Comparison of ENCODE assay signal across 19 cellular contexts in the genomic region with DNA sequence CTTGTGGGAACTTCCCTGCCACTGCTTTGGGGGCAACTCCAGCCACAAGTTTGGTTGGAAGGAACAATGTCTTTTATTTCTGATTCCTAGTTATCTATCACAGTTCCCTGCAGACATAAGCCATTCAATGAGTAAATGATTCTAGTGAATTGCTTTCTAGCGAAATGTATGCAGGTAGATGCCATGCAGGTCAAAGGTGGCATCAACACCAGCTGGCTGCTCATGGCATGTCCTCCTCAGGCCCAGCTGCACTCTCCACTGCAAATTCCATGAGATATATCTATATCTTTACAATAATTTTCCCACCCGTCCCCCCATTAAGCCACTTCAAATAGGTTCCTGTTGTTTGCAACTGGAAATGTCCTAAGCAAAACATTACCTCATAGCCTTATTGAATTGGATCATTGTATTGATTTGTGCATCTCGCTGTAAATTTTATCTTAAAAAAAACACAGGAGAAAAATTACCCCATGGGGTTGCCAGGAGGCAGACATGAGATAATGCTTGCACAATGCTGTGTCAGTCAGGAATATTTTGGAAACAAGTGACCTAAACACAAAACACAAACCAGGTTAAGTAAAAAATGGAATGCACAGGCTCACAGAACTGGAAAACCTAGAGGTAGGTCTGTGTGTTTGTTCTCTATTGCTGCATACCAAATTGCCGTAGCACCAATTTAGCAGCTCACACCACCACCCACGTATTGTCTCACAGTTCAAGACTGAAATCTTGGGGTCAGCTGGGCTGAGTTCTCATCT. TPM values are rescaled to one million over a fixed set of nuclear protein-coding genes. Genes with fewer than 3 reads are reported as not detected.
DNase-seq lines count a peak whose midpoint lies in the region; ATAC-seq, FAIRE-seq and TF ChIP-seq lines count a peak whose summit lies in the region.
"Had no signal": no experiment of that assay in that cellular context is flagged by ENCODE, and none has a peak within 500 bp of the region (broad histone marks: within the 10 kb centered on the region; RNA-seq: fewer than 3 reads in every experiment).

No MANE protein-coding gene starts in this region.

- H3K9me3 Mint-ChIP-seq in stimulated activated effector memory CD8-positive, alpha-beta T cell treated with anti-CD3 and anti-CD28 coated beads, Interleukin-12 subunit alpha, Interleukin-12 subunit beta, amount 100 ng/mL, for 72 hours = no peaks in the 10 kb centered on the region

- intact Hi-C loops in right lobe of liver (cut with DNase I) (no loop called here), HepG2 (cut with micrococcal nuclease; ENCODE audit: unreplicated experiment) (no loop called here), pancreas (cut with DNase I) (no loop called here)

- no peak overlapping the region for H4K8ac ChIP-seq in H1 (ENCODE audit: extremely low read depth, insufficient read depth, low read length)

- H3K36me3 ChIP-seq in right lobe of liver (no peaks in the 10 kb centered on the region), HepG2 (replicated peaks in 1 of 2; ENCODE audit: control insufficient read depth in 1 of 2, insufficient read depth in 2 of 2, low read length in 2 of 2) (no peaks in the 10 kb centered on the region), H1 (ENCODE audit: control insufficient read depth in 2 of 4, insufficient read depth in 4 of 4, low read length in 3 of 4) (no peaks in the 10 kb centered on the region), pancreas (no peaks in the 10 kb centered on the region), hepatocyte (replicated peaks; ENCODE audit: insufficient read depth, low read depth) (no peaks in the 10 kb centered on the region)
- H3K36me3 ChIP-seq: heart left ventricle had no signal

- H3K18ac ChIP-seq in H1 (ENCODE audit: extremely low read depth, low read length) = no peak overlapping the region

- no peak for FAIRE-seq in HepG2 (lab: Jason Lieb, UNC)
- FAIRE-seq in H1 (lab: Jason Lieb, UNC) = no peak
- FAIRE-seq in pancreas (lab: Jason Lieb, UNC) = no peak
- FAIRE-seq: kidney had no signal

- no peak overlapping the region for H4K91ac ChIP-seq in H1 (replicated peaks; ENCODE audit: insufficient read length, low read length)

- POLR2A ChIA-PET in HepG2 (lab: Yijun Ruan, JAX) (no interaction called here), H1 (lab: Charles Lee; ENCODE audit: partially characterized antibody) (no interaction called here)

- no peak for TF ChIP-seq EP300 in HepG2 (IDR thresholded peaks at IDR 0.05; ENCODE audit: low read depth in 2 of 2, low read length in 2 of 2)
- no peak for TF ChIP-seq EP300 in HepG2 (CRISPR knock-in tag; IDR thresholded peaks at IDR 0.05; ENCODE audit: borderline replicate concordance)
- TF ChIP-seq EP300 in H1 (IDR thresholded peaks at IDR 0.05; ENCODE audit: borderline replicate concordance in 1 of 2, low read depth in 2 of 2, low read length in 2 of 2) = no peak

- TF ChIP-seq CTCF in right lobe of liver (IDR thresholded peaks at IDR 0.05) (no peak), HepG2 (CRISPR knock-in tag; IDR thresholded peaks at IDR 0.05) (no peak), H1 (IDR thresholded peaks at IDR 0.05; ENCODE audit: control extremely low read depth in 1 of 3, insufficient read depth in 1 of 3, low read depth in 1 of 3, low read length in 3 of 3) (no peak), pancreas (IDR thresholded peaks at IDR 0.05) (no peak), hepatocyte (IDR thresholded peaks at IDR 0.05; ENCODE audit: poor library complexity) (no peak)

- H3K14ac ChIP-seq in H1 (ENCODE audit: insufficient read length) = no peak overlapping the region

- H2AK5ac ChIP-seq in H1 (ENCODE audit: low read depth, low read length) = no peak overlapping the region

- no peak overlapping the region for H2BK15ac ChIP-seq in H1 (ENCODE audit: low read length)

- TF ChIP-seq POLR2A in right lobe of liver (IDR thresholded peaks at IDR 0.05) (no peak), HepG2 (IDR thresholded peaks at IDR 0.05; ENCODE audit: insufficient read depth in 1 of 2, low read depth in 2 of 2, low read length in 2 of 2) (no peak), H1 (IDR thresholded peaks at IDR 0.05; ENCODE audit: control extremely low read depth in 1 of 2, low read depth in 2 of 2, low read length in 2 of 2) (no peak)

- H3K56ac ChIP-seq in H1 (replicated peaks; ENCODE audit: insufficient read length, low read depth, low read length) = no peak overlapping the region

- no peak overlapping the region for H3K4me3 Mint-ChIP-seq in stimulated activated effector memory CD8-positive, alpha-beta T cell treated with anti-CD3 and anti-CD28 coated beads, Interleukin-12 subunit alpha, Interleukin-12 subunit beta, amount 100 ng/mL, for 72 hours
- H3K4me3 Mint-ChIP-seq: T-helper 1 cell treated with Interleukin-12 subunit alpha and Interleukin-12 subunit beta and Interleukin-4 antibody, amounts not matched to agents 30 μg/mL and 1 μg/mL, for 36 hours had no signal

- no peaks in the 10 kb centered on the region for H3K9me2 ChIP-seq in hepatocyte (replicated peaks; ENCODE audit: insufficient read depth)

- no peaks in the 10 kb centered on the region for H3K27me3 ChIP-seq in right lobe of liver
- H3K27me3 ChIP-seq in HepG2 (ENCODE audit: control insufficient read depth in 1 of 2, insufficient read depth in 2 of 2, low read length in 2 of 2) = no peaks in the 10 kb centered on the region
- no peaks in the 10 kb centered on the region; a peak in 1 of 7 replicates for H3K27me3 ChIP-seq in H1 (replicated peaks in 1 of 4; ENCODE audit: control insufficient read depth in 3 of 4, extremely low read depth in 1 of 4, insufficient read depth in 3 of 4, low read length in 3 of 4)
- no peaks in the 10 kb centered on the region for H3K27me3 ChIP-seq in pancreas
- no peaks in the 10 kb centered on the region for H3K27me3 ChIP-seq in hepatocyte
- H3K27me3 ChIP-seq: heart left ventricle had no signal

- CTCF ChIA-PET in HepG2 (lab: Yijun Ruan, JAX; ENCODE audit: low intra/inter-chr PET ratio, low total read pairs) = no interaction called here
- CTCF ChIA-PET in H1 (lab: Charles Lee; ENCODE audit: partially characterized antibody) = interaction anchor here (0.7 kb wide), 1 partner anchor 44 kb away, joined by 5 read pairs; no protein-coding TSS in a partner anchor

- no peak overlapping the region for H3K27ac Mint-ChIP-seq in stimulated activated effector memory CD8-positive, alpha-beta T cell treated with anti-CD3 and anti-CD28 coated beads, Interleukin-12 subunit alpha, Interleukin-12 subunit beta, amount 100 ng/mL, for 72 hours
- H3K27ac Mint-ChIP-seq: T-helper 1 cell treated with Interleukin-12 subunit alpha and Interleukin-12 subunit beta and Interleukin-4 antibody, amounts not matched to agents 30 μg/mL and 1 μg/mL, for 36 hours had no signal

- BruUV-seq in HepG2 (replicated peaks; lab: Mats Ljungman, UMichigan) = no TSS peak

- ATAC-seq in right lobe of liver = peak in 3 of 4 donors; percentile 14 to 36 (median 29)
- no peak for ATAC-seq in HepG2
- peak; percentile 18 to 30 (median 24) for ATAC-seq in pancreas
- no peak for ATAC-seq in HG03095 (IDR thresholded peaks at IDR 0.05; ENCODE audit: unreplicated experiment)
- ATAC-seq in stimulated activated effector memory CD8-positive, alpha-beta T cell treated with anti-CD3 and anti-CD28 coated beads, Interleukin-12 subunit alpha, Interleukin-12 subunit beta, amount 100 ng/mL, for 72 hours = no peak

- TF ChIP-seq RAD21 in HepG2 (CRISPR knock-in tag; IDR thresholded peaks at IDR 0.05) = no peak
- no peak for TF ChIP-seq RAD21 in H1 (IDR thresholded peaks at IDR 0.05 in 1 of 2, conservative IDR thresholded peaks at IDR 0.05 in 1 of 2; ENCODE audit: low read depth in 2 of 2, low read length in 2 of 2)

- H4K5ac ChIP-seq in H1 (ENCODE audit: insufficient read length, low read depth, low read length) = no peak overlapping the region

- H3K4me1 Mint-ChIP-seq in stimulated activated effector memory CD8-positive, alpha-beta T cell treated with anti-CD3 and anti-CD28 coated beads, Interleukin-12 subunit alpha, Interleukin-12 subunit beta, amount 100 ng/mL, for 72 hours = peaks cover 8% of the 10 kb centered on the region

- DNase-seq in right lobe of liver (no peak), HepG2 (ENCODE audit: low spot score) (no peak), H1 (ENCODE audit: low read depth in 1 of 2, low spot score in 2 of 2) (no peak), pancreas (no peak), hepatocyte (ENCODE audit: low spot score) (no peak), NCI-H82 treated with DMSO at 0.1 percent for 48 hours (lab: John Stamatoyannopoulos, UW; ENCODE audit: unreplicated experiment) (no peak)
- DNase-seq in stimulated activated effector memory CD8-positive, alpha-beta T cell treated with anti-CD3 and anti-CD28 coated beads, Interleukin-12 subunit alpha, Interleukin-12 subunit beta, amount 100 ng/mL, for 72 hours (ENCODE audit: low spot score in 2 of 2) = no peak
- DNase-seq: activated CD4-positive, CD25-positive, alpha-beta regulatory T cell; activated effector memory CD4-positive, alpha-beta T cell treated with Interleukin-2 at 50 U/mL for 16 hours; amygdala; NCI-H1436 treated with DMSO at 0.1 percent for 48 hours; NCI-H2227 treated with DMSO at 0.1 percent for 48 hours; SHP77 treated with DMSO at 0.1 percent for 48 hours had no signal

- H3K4me3 ChIP-seq in right lobe of liver = no peak overlapping the region
- no peak overlapping the region for H3K4me3 ChIP-seq in HepG2 (replicated peaks in 1 of 3; ENCODE audit: insufficient read depth in 1 of 3, low read depth in 2 of 3, low read length in 3 of 3)
- H3K4me3 ChIP-seq in H1 (ENCODE audit: extremely low read depth in 1 of 4, insufficient read depth in 2 of 4, low read depth in 3 of 4, low read length in 4 of 4) = no peak overlapping the region
- no peak overlapping the region for H3K4me3 ChIP-seq in pancreas
- H3K4me3 ChIP-seq in hepatocyte = no peak overlapping the region
- H3K4me3 ChIP-seq: heart left ventricle, smooth muscle cell had no signal

- no peak overlapping the region for H3K9ac ChIP-seq in HepG2 (ENCODE audit: insufficient read depth, low read depth, low read length)
- H3K9ac ChIP-seq in H1 (replicated peaks in 1 of 4; ENCODE audit: extremely low read depth in 1 of 4, low read depth in 3 of 4, low read length in 3 of 4) = no peak overlapping the region

- H3K4me2 ChIP-seq in HepG2 (ENCODE audit: low read depth, low read length) (no peak overlapping the region), H1 (ENCODE audit: insufficient read depth in 1 of 2, low read depth in 2 of 2, low read length in 2 of 2) (no peak overlapping the region), hepatocyte (no peak overlapping the region)
- H3K4me2 ChIP-seq: smooth muscle cell had no signal

- H3K23ac ChIP-seq in H1 (ENCODE audit: insufficient read length) = no peak overlapping the region

- no peak overlapping the region for H3K4ac ChIP-seq in H1 (replicated peaks; ENCODE audit: insufficient read length, low read depth, low read length)

- H3K27ac ChIP-seq in right lobe of liver = peak overlapping the region in 2 of 3 donors; percentile 59 to 70
- H3K27ac ChIP-seq in HepG2 (ENCODE audit: extremely low read length, insufficient read depth, low read length) = no peak overlapping the region
- no peak overlapping the region for H3K27ac ChIP-seq in H1 (ENCODE audit: low read depth, low read length)
- H3K27ac ChIP-seq in pancreas = peak overlapping the region in 3 of 4 donors; percentile 29 to 57 (median 50)
- no peak overlapping the region for H3K27ac ChIP-seq in hepatocyte
- H3K27ac ChIP-seq: epithelial cell of prostate had no signal

- H2BK120ac ChIP-seq in H1 (replicated peaks; ENCODE audit: low read depth, low read length) = no peak overlapping the region

- peaks cover 0 to 3% (median 0%) of the 10 kb centered on the region in 4 donors for H3K9me3 ChIP-seq in right lobe of liver
- H3K9me3 ChIP-seq in HepG2 (ENCODE audit: low read length) = no peaks in the 10 kb centered on the region
- no peaks in the 10 kb centered on the region; a peak in 1 of 4 replicates for H3K9me3 ChIP-seq in H1 (ENCODE audit: insufficient read depth in 2 of 2, low read depth in 1 of 2, low read length in 1 of 2)
- no peaks in the 10 kb centered on the region for H3K9me3 ChIP-seq in pancreas
- no peaks in the 10 kb centered on the region for H3K9me3 ChIP-seq in hepatocyte (ENCODE audit: low read depth)

- no peak overlapping the region for H2BK5ac ChIP-seq in H1 (ENCODE audit: low read depth, low read length)

- H2BK12ac ChIP-seq in H1 (ENCODE audit: low read depth, low read length) = no peak overlapping the region

- no peaks in the 10 kb centered on the region for H3K79me1 ChIP-seq in H1 (ENCODE audit: low read depth, low read length)

- no peaks in the 10 kb centered on the region for H4K20me1 ChIP-seq in HepG2 (ENCODE audit: insufficient read depth, low read length)
- no peaks in the 10 kb centered on the region for H4K20me1 ChIP-seq in H1 (replicated peaks in 1 of 2; ENCODE audit: control insufficient read depth in 1 of 2, insufficient read depth in 2 of 2, low read length in 2 of 2)
- no peaks in the 10 kb centered on the region for H4K20me1 ChIP-seq in hepatocyte (ENCODE audit: insufficient read depth, poor library complexity, severe bottlenecking)

- H2BK20ac ChIP-seq in H1 (ENCODE audit: low read length) = no peak overlapping the region

- no peaks in the 10 kb centered on the region for H3K23me2 ChIP-seq in H1 (ENCODE audit: low read depth, low read length)

- WGBS in right lobe of liver (ENCODE audit: insufficient coverage, low coverage, low lambda C conversion rate, missing lambda C conversion rate) = 33% methylated on average over 5 of the region's 5 CpGs
- 36% methylated on average over 5 of the region's 5 CpGs for WGBS in HepG2 (ENCODE audit: low lambda C conversion rate)
- 83% methylated on average over 5 of the region's 5 CpGs; no CpG with 5 or more reads in 1 of the 2 experiments for WGBS in H1 (ENCODE audit: extremely low coverage in 1 of 2, insufficient coverage in 1 of 2, insufficient read length in 1 of 2, insufficient replicate concordance in 2 of 2, low coverage in 1 of 2, low lambda C conversion rate in 2 of 2, missing lambda C conversion rate in 1 of 2), 2 experiments
- WGBS in pancreas, 2 donors = 59 to 66% methylated on average over 5 of the region's 5 CpGs
- 93% methylated on average over 5 of the region's 5 CpGs for WGBS in hepatocyte (ENCODE audit: low lambda C conversion rate, missing lambda C conversion rate)

- H3K36me3 Mint-ChIP-seq in stimulated activated effector memory CD8-positive, alpha-beta T cell treated with anti-CD3 and anti-CD28 coated beads, Interleukin-12 subunit alpha, Interleukin-12 subunit beta, amount 100 ng/mL, for 72 hours = no peaks in the 10 kb centered on the region

- in situ Hi-C loops in HepG2 (cut with HindIII; ENCODE audit: extremely low pct_ligation_motif_present, low pct_unique_long_range_greater_than_20kb) = no loop called here

- H3K4me1 ChIP-seq in right lobe of liver (peaks cover 0 to 26% (median 4%) of the 10 kb centered on the region in 4 donors), HepG2 (ENCODE audit: insufficient read depth, low read length) (peaks cover 13% of the 10 kb centered on the region), H1 (replicated peaks in 1 of 4; ENCODE audit: control insufficient read depth in 3 of 4, insufficient read depth in 4 of 4, low read length in 3 of 4) (no peaks in the 10 kb centered on the region), pancreas (peaks cover 0 to 20% (median 0%) of the 10 kb centered on the region in 3 donors), hepatocyte (ENCODE audit: insufficient read depth) (peaks cover 7% of the 10 kb centered on the region)

- H3K79me2 ChIP-seq in HepG2 (ENCODE audit: insufficient read depth, low read length) = no peaks in the 10 kb centered on the region
- H3K79me2 ChIP-seq in H1 (ENCODE audit: control insufficient read depth in 1 of 2, insufficient read depth in 2 of 2, low read length in 2 of 2) = no peaks in the 10 kb centered on the region
- H3K79me2 ChIP-seq in hepatocyte = no peaks in the 10 kb centered on the region

- H2AFZ ChIP-seq in HepG2 (ENCODE audit: low read length) (no peak overlapping the region), H1 (ENCODE audit: low read length) (peak overlapping the region; percentile 6; the same call in 1 of the 2 replicates), hepatocyte (no peak overlapping the region)

RNA-seq across cellular contexts. Expression of a gene that starts 32.8 kb away (rescaled TPM):
- 100 to 1,000 TPM in 2 of 6 experiments, 10 to 100 TPM in 4; 40.3 to 153 (median 74.5) TPM for total RNA-seq in right lobe of liver
- total RNA-seq in HepG2 (2016; rRNA removed; fragmentation: Illumina TruSeq; extraction: Trizol) = 190 and 310 TPM in 2 replicates
- total RNA-seq in HepG2 (2016; cell fraction: cytosol; rRNA removed; fragmentation: Illumina TruSeq; extraction: Trizol; ENCODE audit: low read depth) = 19.9 and 20.1 TPM in 2 replicates
- 196 and 299 TPM in 2 replicates for total RNA-seq in HepG2 (2016; cell fraction: insoluble cytoplasmic fraction; rRNA removed; fragmentation: Illumina TruSeq; extraction: Trizol)
- 56.9 and 67.1 TPM in 2 replicates for total RNA-seq in HepG2 (2016; cell fraction: membrane; rRNA removed; fragmentation: Illumina TruSeq; extraction: Trizol)
- total RNA-seq in HepG2 (2016; cell fraction: nucleus; rRNA removed; fragmentation: Illumina TruSeq; extraction: Trizol) = 136 and 137 TPM in 2 replicates
- 54.0 and 56.7 TPM in 2 replicates for polyA plus RNA-seq in HepG2 (2011; rRNA removed)
- 49.7 and 55.5 TPM in 2 replicates for polyA plus RNA-seq in HepG2 (2011; cell fraction: cytosol; rRNA removed)
- 34.5 and 36.8 TPM in 2 replicates for polyA plus RNA-seq in HepG2 (2011; cell fraction: nucleus; rRNA removed)
- polyA plus RNA-seq in HepG2 (2012) = 71.7 and 123 TPM in 2 replicates
- polyA plus RNA-seq in HepG2 (2016; cell fraction: cytosol; fragmentation: Illumina TruSeq; extraction: Trizol; ENCODE audit: low read depth) = 5.1 and 5.7 TPM in 2 replicates
- polyA plus RNA-seq in HepG2 (2016; cell fraction: insoluble cytoplasmic fraction; fragmentation: Illumina TruSeq; extraction: Trizol; ENCODE audit: low read depth) = 169 and 189 TPM in 2 replicates
- 20.5 and 20.8 TPM in 2 replicates for polyA plus RNA-seq in HepG2 (2016; cell fraction: membrane; fragmentation: Illumina TruSeq; extraction: Trizol; ENCODE audit: low read depth)
- polyA plus RNA-seq in HepG2 (2016; cell fraction: nucleus; fragmentation: Illumina TruSeq; extraction: Trizol; ENCODE audit: insufficient read depth, low read depth) = 62.2 and 73.4 TPM in 2 replicates
- polyA minus RNA-seq in HepG2 (2011; rRNA and poly(A)+ RNA removed; ENCODE audit: low replicate concordance) = 180 and 1,112 TPM in 2 replicates
- polyA minus RNA-seq in HepG2 (2011; cell fraction: cytosol; rRNA and poly(A)+ RNA removed) = 31.5 and 40.6 TPM in 2 replicates
- 141 and 142 TPM in 2 replicates for polyA minus RNA-seq in HepG2 (2011; cell fraction: nucleus; rRNA and poly(A)+ RNA removed)
- 120 and 127 TPM in 2 replicates for total RNA-seq in H1 (2021; fragmentation: NEBNext Ultra II Directional; extraction: Animal tissue kit (Norgen Biotek cat#: 25700))
- 56.8 and 70.6 TPM in 2 replicates for polyA plus RNA-seq in H1 (2011; rRNA removed)
- polyA plus RNA-seq in H1 (2011; cell fraction: cytosol; rRNA removed) = 89.5 TPM
- polyA plus RNA-seq in H1 (2011; cell fraction: nucleus; rRNA removed) = 112 TPM
- polyA plus RNA-seq in H1 (2012, experiment 1 of 2) = 82.0 to 110 TPM (median 92.9 TPM) in 4 replicates
- polyA plus RNA-seq in H1 (2012, experiment 2 of 2) = 9.3 TPM
- polyA plus RNA-seq in H1 (2013, experiment 1 of 2) = 62.9 TPM
- 66.1 TPM for polyA plus RNA-seq in H1 (2013, experiment 2 of 2)
- 256 and 340 TPM in 2 replicates for polyA minus RNA-seq in H1 (2011; rRNA and poly(A)+ RNA removed)
- 47.9 TPM for polyA minus RNA-seq in H1 (2011; cell fraction: cytosol; rRNA and poly(A)+ RNA removed)
- 122 TPM for polyA minus RNA-seq in H1 (2011; cell fraction: nucleus; rRNA and poly(A)+ RNA removed)
- 10 to 100 TPM; 10.3 to 29.1 (median 17.2) TPM for total RNA-seq in pancreas
- polyA plus RNA-seq in pancreas = 10 to 100 TPM in 1 of 2 donors, 1 to 10 TPM in 1; 8.1 to 14.8 TPM
- total RNA-seq in hepatocyte = 103 and 113 TPM in 2 replicates
- 40.4 and 49.8 TPM in 2 replicates for polyA plus RNA-seq in hepatocyte

RNA-seq across cellular contexts. Expression of a gene that starts 44.8 kb away (rescaled TPM):
- total RNA-seq in right lobe of liver (10 to 100 TPM; 10.1 to 12.9 (median 12.2) TPM), HepG2 (2016; rRNA removed; fragmentation: Illumina TruSeq; extraction: Trizol) (36.6 and 48.7 TPM in 2 replicates), pancreas (10 to 100 TPM in 3 of 6 donors, 1 to 10 TPM in 3; 7.8 to 14.3 (median 9.4) TPM), hepatocyte (16.1 and 27.5 TPM in 2 replicates)
- 10.0 and 13.7 TPM in 2 replicates for total RNA-seq in HepG2 (2016; cell fraction: cytosol; rRNA removed; fragmentation: Illumina TruSeq; extraction: Trizol; ENCODE audit: low read depth)
- 34.1 and 41.3 TPM in 2 replicates for total RNA-seq in HepG2 (2016; cell fraction: insoluble cytoplasmic fraction; rRNA removed; fragmentation: Illumina TruSeq; extraction: Trizol)
- 21.8 and 31.3 TPM in 2 replicates for total RNA-seq in HepG2 (2016; cell fraction: membrane; rRNA removed; fragmentation: Illumina TruSeq; extraction: Trizol)
- total RNA-seq in HepG2 (2016; cell fraction: nucleus; rRNA removed; fragmentation: Illumina TruSeq; extraction: Trizol) = 20.5 and 30.8 TPM in 2 replicates
- polyA plus RNA-seq in HepG2 (2011; rRNA removed) (14.8 and 18.7 TPM in 2 replicates), H1 (2011; rRNA removed) (12.4 and 29.1 TPM in 2 replicates), pancreas (10 to 100 TPM; 10.8 to 15.8 TPM), hepatocyte (20.4 and 31.2 TPM in 2 replicates)
- 9.0 and 11.9 TPM in 2 replicates for polyA plus RNA-seq in HepG2 (2011; cell fraction: cytosol; rRNA removed)
- polyA plus RNA-seq in HepG2 (2011; cell fraction: nucleus; rRNA removed) = 6.8 and 7.0 TPM in 2 replicates
- polyA plus RNA-seq in HepG2 (2012) = 18.9 and 27.0 TPM in 2 replicates
- 11.4 and 14.2 TPM in 2 replicates for polyA plus RNA-seq in HepG2 (2016; cell fraction: cytosol; fragmentation: Illumina TruSeq; extraction: Trizol; ENCODE audit: low read depth)
- polyA plus RNA-seq in HepG2 (2016; cell fraction: insoluble cytoplasmic fraction; fragmentation: Illumina TruSeq; extraction: Trizol; ENCODE audit: low read depth) = 40.7 and 42.4 TPM in 2 replicates
- 19.1 and 20.4 TPM in 2 replicates for polyA plus RNA-seq in HepG2 (2016; cell fraction: membrane; fragmentation: Illumina TruSeq; extraction: Trizol; ENCODE audit: low read depth)
- polyA plus RNA-seq in HepG2 (2016; cell fraction: nucleus; fragmentation: Illumina TruSeq; extraction: Trizol; ENCODE audit: insufficient read depth, low read depth) = 41.5 and 42.3 TPM in 2 replicates
- polyA minus RNA-seq in HepG2 (2011; rRNA and poly(A)+ RNA removed; ENCODE audit: low replicate concordance) = 3.3 and 6.3 TPM in 2 replicates
- polyA minus RNA-seq in HepG2 (2011; cell fraction: cytosol; rRNA and poly(A)+ RNA removed) = 7.6 and 8.4 TPM in 2 replicates
- polyA minus RNA-seq in HepG2 (2011; cell fraction: nucleus; rRNA and poly(A)+ RNA removed) = 12.0 and 13.3 TPM in 2 replicates
- 42.2 and 43.5 TPM in 2 replicates for total RNA-seq in H1 (2021; fragmentation: NEBNext Ultra II Directional; extraction: Animal tissue kit (Norgen Biotek cat#: 25700))
- 36.9 TPM for polyA plus RNA-seq in H1 (2011; cell fraction: cytosol; rRNA removed)
- polyA plus RNA-seq in H1 (2011; cell fraction: nucleus; rRNA removed) = 11.3 TPM
- polyA plus RNA-seq in H1 (2012, experiment 1 of 2) = 25.4 to 47.2 TPM (median 27.7 TPM) in 4 replicates
- 5.8 TPM for polyA plus RNA-seq in H1 (2012, experiment 2 of 2)
- 24.2 TPM for polyA plus RNA-seq in H1 (2013, experiment 1 of 2)
- 25.9 TPM for polyA plus RNA-seq in H1 (2013, experiment 2 of 2)
- polyA minus RNA-seq in H1 (2011; rRNA and poly(A)+ RNA removed) = 15.0 and 28.7 TPM in 2 replicates
- polyA minus RNA-seq in H1 (2011; cell fraction: cytosol; rRNA and poly(A)+ RNA removed) = 28.3 TPM
- 22.9 TPM for polyA minus RNA-seq in H1 (2011; cell fraction: nucleus; rRNA and poly(A)+ RNA removed)

Comparison
In these comparisons a context has a peak if more than half of its experiments do, and no peak if none do; other contexts are left out.
1. ATAC-seq: peak in right lobe of liver (3 of 4) and pancreas (4 of 4); none in HepG2 (single experiment), HG03095 (single experiment) and stimulated activated effector memory CD8-positive, alpha-beta T cell treated with anti-CD3 and anti-CD28 coated beads, Interleukin-12 subunit alpha, Interleukin-12 subunit beta, amount 100 ng/mL, for 72 hours (single experiment).
2. H3K27ac ChIP-seq: peak in right lobe of liver (2 of 3) and pancreas (3 of 4); none in HepG2 (single experiment), H1 (single experiment) and hepatocyte (single experiment).